ENCODE assay signal across 10 cellular contexts in the genomic region with DNA sequence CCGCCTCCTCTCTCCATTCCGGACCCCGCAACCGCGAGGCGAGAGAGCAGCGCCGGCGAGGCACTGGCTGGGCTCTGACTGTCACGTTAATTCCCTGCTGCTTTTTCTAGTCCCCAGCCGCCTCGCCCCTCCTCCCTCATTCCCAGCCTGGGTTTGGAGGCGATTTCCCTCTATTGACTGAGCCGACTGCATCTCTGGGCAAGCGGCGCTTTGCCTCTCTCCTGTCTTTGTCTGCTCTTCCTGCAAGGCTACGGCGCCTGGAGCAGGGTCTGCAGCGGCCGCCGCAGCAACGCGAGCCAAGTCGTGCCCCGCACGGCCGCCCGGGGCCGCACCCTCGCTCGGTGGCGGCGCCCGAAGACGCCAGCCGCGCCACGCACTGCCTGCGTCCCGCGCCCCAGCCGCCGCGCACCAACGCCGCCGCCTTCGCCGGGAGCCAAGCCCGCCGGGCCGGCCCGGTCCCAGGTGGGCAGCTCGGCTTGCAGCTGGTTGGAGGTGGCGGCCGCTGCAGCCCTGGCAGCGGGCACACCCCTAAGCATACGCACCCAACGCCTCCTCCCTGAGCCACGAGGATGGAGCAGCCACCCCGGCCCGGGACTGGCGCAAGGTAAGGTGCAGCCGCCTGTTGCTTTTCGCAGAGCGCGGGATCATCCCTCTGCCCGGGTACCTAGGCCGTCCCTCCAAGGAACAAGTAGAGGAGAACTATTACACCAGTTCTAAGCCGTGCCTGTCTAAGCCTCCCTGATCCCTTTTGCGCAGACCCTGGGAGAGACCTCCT. TPM values are rescaled to one million over a fixed set of nuclear protein-coding genes. Genes with fewer than 3 reads are reported as not detected.
DNase-seq lines count a peak whose midpoint lies in the region; ATAC-seq, FAIRE-seq and TF ChIP-seq lines count a peak whose summit lies in the region.
"Had no signal": no experiment of that assay in that cellular context is flagged by ENCODE, and none has a peak within 500 bp of the region (broad histone marks: within the 10 kb centered on the region; RNA-seq: fewer than 3 reads in every experiment).

A gene with protein sequence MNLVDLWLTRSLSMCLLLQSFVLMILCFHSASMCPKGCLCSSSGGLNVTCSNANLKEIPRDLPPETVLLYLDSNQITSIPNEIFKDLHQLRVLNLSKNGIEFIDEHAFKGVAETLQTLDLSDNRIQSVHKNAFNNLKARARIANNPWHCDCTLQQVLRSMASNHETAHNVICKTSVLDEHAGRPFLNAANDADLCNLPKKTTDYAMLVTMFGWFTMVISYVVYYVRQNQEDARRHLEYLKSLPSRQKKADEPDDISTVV (plus strand): TSS at position 139 of the 775 bp plus-strand sequence. CDS start 86,901 bp downstream, outside the sequence.

- H3K27me3 ChIP-seq in lung (ENCODE audit: control insufficient read depth, insufficient read depth): no peaks in the 10 kb centered on the region
- peaks cover 16 to 37% (median 31%) of the 10 kb centered on the region in 5 donors for H3K27me3 ChIP-seq in subcutaneous abdominal adipose tissue (ENCODE audit: control insufficient read depth in 5 of 5, insufficient read depth in 4 of 5, low read length in 5 of 5)
- no peaks in the 10 kb centered on the region for H3K27me3 ChIP-seq in GM23248 (replicated peaks; ENCODE audit: insufficient read depth)

- POLR2A ChIA-PET in activated CD4-positive, alpha-beta memory T cell treated with anti-CD3 and anti-CD28 coated beads for 36 hours (lab: Charles Lee): no interaction called here

- CTCF ChIA-PET in activated CD4-positive, alpha-beta memory T cell treated with anti-CD3 and anti-CD28 coated beads for 36 hours (lab: Charles Lee): no interaction called here

- TF ChIP-seq CTCF in lung (IDR thresholded peaks at IDR 0.05; ENCODE audit: control extremely low read depth, extremely low read depth): no peak

- ATAC-seq in lung (ENCODE audit: insufficient read depth, low FRiP score): no peak

- intact Hi-C loops in activated CD4-positive, alpha-beta memory T cell treated with anti-CD3 and anti-CD28 coated beads for 36 hours (cut with micrococcal nuclease): no loop called here

- H2AFZ ChIP-seq in GM23248: no peak within 1 kb of the TSS

- WGBS in lung, 2 donors: 1 to 2% methylated on average over 45 to 71 of the region's 71 CpGs
- 4% methylated on average over 58 to 65 of the region's 71 CpGs for WGBS in GM23248 (ENCODE audit: low coverage in 1 of 2, low lambda C conversion rate in 2 of 2, missing lambda C conversion rate in 2 of 2), 2 experiments

- H3K9me3 ChIP-seq in lung (ENCODE audit: control insufficient read depth in 2 of 2, insufficient read depth in 1 of 2, low read length in 1 of 2): no peaks in the 10 kb centered on the region
- H3K9me3 ChIP-seq in subcutaneous abdominal adipose tissue (ENCODE audit: control insufficient read depth in 5 of 5, low read length in 5 of 5): no peaks in the 10 kb centered on the region
- H3K9me3 ChIP-seq in GM23248 (ENCODE audit: low read depth): no peaks in the 10 kb centered on the region

- no peak within 1 kb of the TSS for H3K27ac Mint-ChIP-seq in activated CD4-positive, alpha-beta memory T cell treated with anti-CD3 and anti-CD28 coated beads for 36 hours

- H3K9ac ChIP-seq in subcutaneous abdominal adipose tissue (ENCODE audit: low read length in 5 of 5) (no peak within 1 kb of the TSS), GM23248 (no peak within 1 kb of the TSS)

- H3K4me3 Mint-ChIP-seq in activated CD4-positive, alpha-beta memory T cell treated with anti-CD3 and anti-CD28 coated beads for 36 hours: no peak within 1 kb of the TSS
- H3K4me3 Mint-ChIP-seq: naive B cell had no signal

- no peaks in the 10 kb centered on the region; the same call in 1 of the 2 replicates for H4K20me1 ChIP-seq in GM23248 (ENCODE audit: insufficient read depth)

- H3K4me2 ChIP-seq in GM23248 (ENCODE audit: unreplicated experiment): no peak within 1 kb of the TSS

- in situ Hi-C loops in GM23248 (cut with MboI): no loop called here

- no peak for FAIRE-seq in HTR-8/SVneo (lab: Jason Lieb, UNC)

- H3K4me1 Mint-ChIP-seq in activated CD4-positive, alpha-beta memory T cell treated with anti-CD3 and anti-CD28 coated beads for 36 hours (ENCODE audit: low read depth): no peaks in the 10 kb centered on the region

- no peaks in the 10 kb centered on the region for H3K9me2 ChIP-seq in GM23248 (ENCODE audit: insufficient read depth)

- no peaks in the 10 kb centered on the region for H3K79me2 ChIP-seq in GM23248 (ENCODE audit: insufficient read depth)

- no peaks in the 10 kb centered on the region for H3K36me3 Mint-ChIP-seq in activated CD4-positive, alpha-beta memory T cell treated with anti-CD3 and anti-CD28 coated beads for 36 hours

- H3K36me3 ChIP-seq in lung (ENCODE audit: control insufficient read depth in 2 of 2, insufficient read depth in 2 of 2, low read length in 2 of 2) (no peaks in the 10 kb centered on the region), subcutaneous abdominal adipose tissue (ENCODE audit: control insufficient read depth in 5 of 5, insufficient read depth in 5 of 5, low read length in 5 of 5) (no peaks in the 10 kb centered on the region), GM23248 (ENCODE audit: low read depth) (no peaks in the 10 kb centered on the region)

- H3K4me1 ChIP-seq in lung (ENCODE audit: control insufficient read depth in 2 of 2, insufficient read depth in 2 of 2, low read length in 2 of 2): peaks cover 3 to 8% of the 10 kb centered on the region in 2 donors
- H3K4me1 ChIP-seq in subcutaneous abdominal adipose tissue (ENCODE audit: control insufficient read depth in 5 of 5, insufficient read depth in 5 of 5, low read length in 5 of 5): peaks cover 0 to 16% (median 11%) of the 10 kb centered on the region in 5 donors
- no peaks in the 10 kb centered on the region for H3K4me1 ChIP-seq in GM23248 (ENCODE audit: insufficient read depth)

- DNase-seq in NCI-H1105 treated with DMSO at 0.1 percent for 48 hours (lab: John Stamatoyannopoulos, UW) (peak; percentile 42), lung (ENCODE audit: low spot score) (no peak), GM23248 (no peak), HTR-8/SVneo (ENCODE audit: insufficient read length, low spot score) (no peak)
- no peak for DNase-seq in activated CD4-positive, alpha-beta memory T cell treated with anti-CD3 and anti-CD28 coated beads for 36 hours
- DNase-seq: activated CD4-positive, alpha-beta T cell treated with anti-CD3 and anti-CD28 coated beads for 1 hour; cortex of kidney; naive B cell had no signal

- H3K27ac ChIP-seq in cingulate gyrus (ENCODE audit: low read depth, low read length) (peak within 1 kb of the TSS; percentile 39), lung (ENCODE audit: low read depth in 1 of 2, low read length in 1 of 2) (no peak within 1 kb of the TSS), subcutaneous abdominal adipose tissue (ENCODE audit: low read depth, low read length) (no peak within 1 kb of the TSS), GM23248 (no peak within 1 kb of the TSS)

- H3K4me3 ChIP-seq in lung (peak within 1 kb of the TSS; percentile 27), subcutaneous abdominal adipose tissue (ENCODE audit: low read depth in 1 of 5, low read length in 5 of 5) (peak within 1 kb of the TSS in 3 of 5 donors; percentile 24 to 46 (median 42)), GM23248 (no peak within 1 kb of the TSS)

- no peaks in the 10 kb centered on the region for H3F3A ChIP-seq in GM23248 (ENCODE audit: insufficient read depth)

- peaks cover 40% of the 10 kb centered on the region for H3K27me3 Mint-ChIP-seq in activated CD4-positive, alpha-beta memory T cell treated with anti-CD3 and anti-CD28 coated beads for 36 hours

- no peaks in the 10 kb centered on the region for H3K9me3 Mint-ChIP-seq in activated CD4-positive, alpha-beta memory T cell treated with anti-CD3 and anti-CD28 coated beads for 36 hours

RNA-seq across cellular contexts. Expression of the gene that starts here (rescaled TPM):
- under 1 TPM in 1 of 2 donors, not detected in 1; 0.37 TPM for total RNA-seq in lung
- polyA plus RNA-seq in lung: under 1 TPM in 1 of 2 donors, not detected in 1; 0.02 TPM
- total RNA-seq in GM23248 (2014; rRNA removed; shearing (Covaris generic)): not detected in 2 replicates
- not detected in 2 replicates for polyA plus RNA-seq in GM23248 (2016; fragmentation: Nextera tagmentation; extraction: Ambion mirVana)
- total RNA-seq in activated CD4-positive, alpha-beta memory T cell treated with anti-CD3 and anti-CD28 coated beads for 36 hours: not detected
